In the genomic region with DNA sequence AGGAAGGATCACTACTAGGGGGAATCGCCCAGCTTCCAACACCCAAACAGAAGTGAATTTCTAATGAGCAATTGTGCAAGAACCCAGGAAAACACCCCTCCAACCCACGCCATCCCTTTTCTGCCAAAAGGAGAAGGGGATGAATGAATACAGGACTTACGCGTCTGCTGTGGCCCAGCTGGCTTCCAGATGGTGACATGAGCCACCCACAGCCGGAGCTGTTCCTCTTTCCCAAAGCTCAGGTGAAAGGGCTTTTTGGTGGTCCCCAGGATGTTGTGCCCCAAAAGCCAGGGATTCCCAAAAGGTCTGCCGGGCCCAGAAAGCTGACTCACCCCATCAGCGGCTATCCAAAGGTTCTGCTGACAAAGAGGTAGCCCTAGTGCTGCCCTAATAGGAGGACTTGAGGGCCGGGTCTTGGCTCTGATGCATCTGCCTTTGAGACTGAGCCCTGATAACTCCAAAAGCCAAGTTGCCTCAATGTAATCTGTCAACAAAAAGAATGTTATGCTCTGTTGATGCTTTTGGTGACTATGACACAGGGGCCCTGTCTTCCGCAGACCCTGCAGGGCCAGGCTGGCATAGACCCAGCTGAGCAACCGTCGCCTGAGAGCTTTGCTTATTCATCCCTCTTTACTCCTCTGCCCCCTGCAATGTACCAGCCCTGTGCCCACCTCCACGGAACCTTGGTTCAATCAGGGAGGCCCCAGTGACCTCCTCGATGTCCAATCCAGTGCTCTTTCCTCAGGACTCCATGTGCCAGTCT, we compare ENCODE assay signal across 2 cellular contexts.
TF ChIP-seq lines count a peak whose summit lies in the region.

No MANE protein-coding gene starts in this region.

TF ChIP-seq in GM12878, 131 proteins besides CTCF, POLR2A, EP300 and RAD21:
- TF ChIP-seq, protein P1, sequence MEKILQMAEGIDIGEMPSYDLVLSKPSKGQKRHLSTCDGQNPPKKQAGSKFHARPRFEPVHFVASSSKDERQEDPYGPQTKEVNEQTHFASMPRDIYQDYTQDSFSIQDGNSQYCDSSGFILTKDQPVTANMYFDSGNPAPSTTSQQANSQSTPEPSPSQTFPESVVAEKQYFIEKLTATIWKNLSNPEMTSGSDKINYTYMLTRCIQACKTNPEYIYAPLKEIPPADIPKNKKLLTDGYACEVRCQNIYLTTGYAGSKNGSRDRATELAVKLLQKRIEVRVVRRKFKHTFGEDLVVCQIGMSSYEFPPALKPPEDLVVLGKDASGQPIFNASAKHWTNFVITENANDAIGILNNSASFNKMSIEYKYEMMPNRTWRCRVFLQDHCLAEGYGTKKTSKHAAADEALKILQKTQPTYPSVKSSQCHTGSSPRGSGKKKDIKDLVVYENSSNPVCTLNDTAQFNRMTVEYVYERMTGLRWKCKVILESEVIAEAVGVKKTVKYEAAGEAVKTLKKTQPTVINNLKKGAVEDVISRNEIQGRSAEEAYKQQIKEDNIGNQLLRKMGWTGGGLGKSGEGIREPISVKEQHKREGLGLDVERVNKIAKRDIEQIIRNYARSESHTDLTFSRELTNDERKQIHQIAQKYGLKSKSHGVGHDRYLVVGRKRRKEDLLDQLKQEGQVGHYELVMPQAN (conservative IDR thresholded peaks at IDR 0.05) = no peak
- TF ChIP-seq SPI1 (IDR thresholded peaks at IDR 0.05; ENCODE audit: borderline replicate concordance, insufficient read depth, low read depth, low read length) (peak; percentile 40; the same call in 1 of the 2 replicates), TCF12 (IDR thresholded peaks at IDR 0.05; ENCODE audit: low read depth, low read length) (0 out of 2 replicates have a peak, but pooled peaks have one; percentile 23)

TF ChIP-seq in GM23338, 12 proteins besides CTCF, POLR2A, EP300 and RAD21:
- no peak for TF ChIP-seq CREB1 (CRISPR knock-in tag; IDR thresholded peaks at IDR 0.05; ENCODE audit: low read depth)
- TF ChIP-seq, protein P2, sequence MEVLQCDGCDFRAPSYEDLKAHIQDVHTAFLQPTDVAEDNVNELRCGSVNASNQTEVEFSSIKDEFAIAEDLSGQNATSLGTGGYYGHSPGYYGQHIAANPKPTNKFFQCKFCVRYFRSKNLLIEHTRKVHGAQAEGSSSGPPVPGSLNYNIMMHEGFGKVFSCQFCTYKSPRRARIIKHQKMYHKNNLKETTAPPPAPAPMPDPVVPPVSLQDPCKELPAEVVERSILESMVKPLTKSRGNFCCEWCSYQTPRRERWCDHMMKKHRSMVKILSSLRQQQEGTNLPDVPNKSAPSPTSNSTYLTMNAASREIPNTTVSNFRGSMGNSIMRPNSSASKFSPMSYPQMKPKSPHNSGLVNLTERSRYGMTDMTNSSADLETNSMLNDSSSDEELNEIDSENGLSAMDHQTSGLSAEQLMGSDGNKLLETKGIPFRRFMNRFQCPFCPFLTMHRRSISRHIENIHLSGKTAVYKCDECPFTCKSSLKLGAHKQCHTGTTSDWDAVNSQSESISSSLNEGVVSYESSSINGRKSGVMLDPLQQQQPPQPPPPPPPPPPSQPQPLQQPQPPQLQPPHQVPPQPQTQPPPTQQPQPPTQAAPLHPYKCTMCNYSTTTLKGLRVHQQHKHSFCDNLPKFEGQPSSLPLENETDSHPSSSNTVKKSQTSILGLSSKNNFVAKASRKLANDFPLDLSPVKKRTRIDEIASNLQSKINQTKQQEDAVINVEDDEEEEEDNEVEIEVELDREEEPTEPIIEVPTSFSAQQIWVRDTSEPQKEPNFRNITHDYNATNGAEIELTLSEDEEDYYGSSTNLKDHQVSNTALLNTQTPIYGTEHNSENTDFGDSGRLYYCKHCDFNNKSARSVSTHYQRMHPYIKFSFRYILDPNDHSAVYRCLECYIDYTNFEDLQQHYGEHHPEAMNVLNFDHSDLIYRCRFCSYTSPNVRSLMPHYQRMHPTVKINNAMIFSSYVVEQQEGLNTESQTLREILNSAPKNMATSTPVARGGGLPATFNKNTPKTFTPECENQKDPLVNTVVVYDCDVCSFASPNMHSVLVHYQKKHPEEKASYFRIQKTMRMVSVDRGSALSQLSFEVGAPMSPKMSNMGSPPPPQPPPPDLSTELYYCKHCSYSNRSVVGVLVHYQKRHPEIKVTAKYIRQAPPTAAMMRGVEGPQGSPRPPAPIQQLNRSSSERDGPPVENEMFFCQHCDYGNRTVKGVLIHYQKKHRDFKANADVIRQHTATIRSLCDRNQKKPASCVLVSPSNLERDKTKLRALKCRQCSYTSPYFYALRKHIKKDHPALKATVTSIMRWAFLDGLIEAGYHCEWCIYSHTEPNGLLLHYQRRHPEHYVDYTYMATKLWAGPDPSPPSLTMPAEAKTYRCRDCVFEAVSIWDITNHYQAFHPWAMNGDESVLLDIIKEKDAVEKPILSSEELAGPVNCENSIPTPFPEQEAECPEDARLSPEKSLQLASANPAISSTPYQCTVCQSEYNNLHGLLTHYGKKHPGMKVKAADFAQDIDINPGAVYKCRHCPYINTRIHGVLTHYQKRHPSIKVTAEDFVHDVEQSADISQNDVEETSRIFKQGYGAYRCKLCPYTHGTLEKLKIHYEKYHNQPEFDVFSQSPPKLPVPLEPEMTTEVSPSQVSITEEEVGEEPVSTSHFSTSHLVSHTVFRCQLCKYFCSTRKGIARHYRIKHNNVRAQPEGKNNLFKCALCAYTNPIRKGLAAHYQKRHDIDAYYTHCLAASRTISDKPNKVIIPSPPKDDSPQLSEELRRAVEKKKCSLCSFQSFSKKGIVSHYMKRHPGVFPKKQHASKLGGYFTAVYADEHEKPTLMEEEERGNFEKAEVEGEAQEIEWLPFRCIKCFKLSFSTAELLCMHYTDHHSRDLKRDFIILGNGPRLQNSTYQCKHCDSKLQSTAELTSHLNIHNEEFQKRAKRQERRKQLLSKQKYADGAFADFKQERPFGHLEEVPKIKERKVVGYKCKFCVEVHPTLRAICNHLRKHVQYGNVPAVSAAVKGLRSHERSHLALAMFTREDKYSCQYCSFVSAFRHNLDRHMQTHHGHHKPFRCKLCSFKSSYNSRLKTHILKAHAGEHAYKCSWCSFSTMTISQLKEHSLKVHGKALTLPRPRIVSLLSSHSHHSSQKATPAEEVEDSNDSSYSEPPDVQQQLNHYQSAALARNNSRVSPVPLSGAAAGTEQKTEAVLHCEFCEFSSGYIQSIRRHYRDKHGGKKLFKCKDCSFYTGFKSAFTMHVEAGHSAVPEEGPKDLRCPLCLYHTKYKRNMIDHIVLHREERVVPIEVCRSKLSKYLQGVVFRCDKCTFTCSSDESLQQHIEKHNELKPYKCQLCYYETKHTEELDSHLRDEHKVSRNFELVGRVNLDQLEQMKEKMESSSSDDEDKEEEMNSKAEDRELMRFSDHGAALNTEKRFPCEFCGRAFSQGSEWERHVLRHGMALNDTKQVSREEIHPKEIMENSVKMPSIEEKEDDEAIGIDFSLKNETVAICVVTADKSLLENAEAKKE (CRISPR knock-in tag; IDR thresholded peaks at IDR 0.05) = no peak
- TF ChIP-seq STAT1 (IDR thresholded peaks at IDR 0.05; ENCODE audit: unreplicated experiment) = no peak
- TF ChIP-seq, protein P3, sequence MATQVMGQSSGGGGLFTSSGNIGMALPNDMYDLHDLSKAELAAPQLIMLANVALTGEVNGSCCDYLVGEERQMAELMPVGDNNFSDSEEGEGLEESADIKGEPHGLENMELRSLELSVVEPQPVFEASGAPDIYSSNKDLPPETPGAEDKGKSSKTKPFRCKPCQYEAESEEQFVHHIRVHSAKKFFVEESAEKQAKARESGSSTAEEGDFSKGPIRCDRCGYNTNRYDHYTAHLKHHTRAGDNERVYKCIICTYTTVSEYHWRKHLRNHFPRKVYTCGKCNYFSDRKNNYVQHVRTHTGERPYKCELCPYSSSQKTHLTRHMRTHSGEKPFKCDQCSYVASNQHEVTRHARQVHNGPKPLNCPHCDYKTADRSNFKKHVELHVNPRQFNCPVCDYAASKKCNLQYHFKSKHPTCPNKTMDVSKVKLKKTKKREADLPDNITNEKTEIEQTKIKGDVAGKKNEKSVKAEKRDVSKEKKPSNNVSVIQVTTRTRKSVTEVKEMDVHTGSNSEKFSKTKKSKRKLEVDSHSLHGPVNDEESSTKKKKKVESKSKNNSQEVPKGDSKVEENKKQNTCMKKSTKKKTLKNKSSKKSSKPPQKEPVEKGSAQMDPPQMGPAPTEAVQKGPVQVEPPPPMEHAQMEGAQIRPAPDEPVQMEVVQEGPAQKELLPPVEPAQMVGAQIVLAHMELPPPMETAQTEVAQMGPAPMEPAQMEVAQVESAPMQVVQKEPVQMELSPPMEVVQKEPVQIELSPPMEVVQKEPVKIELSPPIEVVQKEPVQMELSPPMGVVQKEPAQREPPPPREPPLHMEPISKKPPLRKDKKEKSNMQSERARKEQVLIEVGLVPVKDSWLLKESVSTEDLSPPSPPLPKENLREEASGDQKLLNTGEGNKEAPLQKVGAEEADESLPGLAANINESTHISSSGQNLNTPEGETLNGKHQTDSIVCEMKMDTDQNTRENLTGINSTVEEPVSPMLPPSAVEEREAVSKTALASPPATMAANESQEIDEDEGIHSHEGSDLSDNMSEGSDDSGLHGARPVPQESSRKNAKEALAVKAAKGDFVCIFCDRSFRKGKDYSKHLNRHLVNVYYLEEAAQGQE (IDR thresholded peaks at IDR 0.05; ENCODE audit: unreplicated experiment) = no peak
- no peak for TF ChIP-seq ZNF331 (CRISPR knock-in tag; IDR thresholded peaks at IDR 0.05; ENCODE audit: low read depth)
